10 cellular contexts compared by ENCODE assay signal in genomic region chr14:25381498-25381897, GRCh38.
DNase-seq lines count a peak whose midpoint lies in the region; ATAC-seq and TF ChIP-seq lines count a peak whose summit lies in the region.
"Had no signal": no experiment of that assay in that cellular context is flagged by ENCODE, and none has a peak within 500 bp of the region (broad histone marks: within the 10 kb centered on the region; RNA-seq: fewer than 3 reads in every experiment).

No MANE protein-coding gene starts in this region.

- no peaks in the 10 kb centered on the region for H3K79me2 ChIP-seq in hepatocyte

- H3K9me3 ChIP-seq in hepatocyte (ENCODE audit: low read depth): no peaks in the 10 kb centered on the region
- peaks cover 6% of the 10 kb centered on the region for H3K9me3 ChIP-seq in mesenchymal stem cell (ENCODE audit: control insufficient read depth, low read length)

- H3K4ac ChIP-seq in mesenchymal stem cell (ENCODE audit: low read depth in 1 of 2, low read length in 2 of 2): no peak overlapping the region

- no peaks in the 10 kb centered on the region for H3K36me3 Mint-ChIP-seq in Calu3 (ENCODE audit: insufficient read depth, unreplicated experiment)
- H3K36me3 Mint-ChIP-seq in activated naive CD4-positive, alpha-beta T cell treated with anti-CD3 and anti-CD28 coated beads, Interleukin-2, amount 10 ng/mL, durations not matched to agents 7 days and 5 days: no peaks in the 10 kb centered on the region

- H3K18ac ChIP-seq in mesenchymal stem cell (ENCODE audit: low read depth in 1 of 2, low read length in 2 of 2): no peak overlapping the region

- H4K8ac ChIP-seq in mesenchymal stem cell (ENCODE audit: low read length): no peak overlapping the region

- H2BK15ac ChIP-seq in mesenchymal stem cell (ENCODE audit: low read depth, poor library complexity, severe bottlenecking): no peak overlapping the region

- TF ChIP-seq CTCF in Calu3 (IDR thresholded peaks at IDR 0.05; ENCODE audit: unreplicated experiment): peak; percentile 25
- TF ChIP-seq CTCF in HFF-Myc (IDR thresholded peaks at IDR 0.05; ENCODE audit: low read depth, low read length, missing control alignments): peak; percentile 30
- peak; percentile 21 for TF ChIP-seq CTCF in hepatocyte (IDR thresholded peaks at IDR 0.05; ENCODE audit: poor library complexity)

- DNase-seq in Calu3 (no peak), HFF-Myc (ENCODE audit: extremely low read depth, low read depth) (no peak), RPMI7951 (ENCODE audit: low read depth) (peak; percentile 21), hepatocyte (ENCODE audit: low spot score) (peak; percentile 8), mesenchymal stem cell (no peak)
- no peak for DNase-seq in activated naive CD4-positive, alpha-beta T cell treated with anti-CD3 and anti-CD28 coated beads, Interleukin-2, amount 10 ng/mL, durations not matched to agents 7 days and 5 days
- DNase-seq in activated effector memory CD4-positive, alpha-beta T cell treated with anti-CD3 and anti-CD28 coated beads, Interleukin-2, amount 50 U/mL, for 16 hours: no peak
- DNase-seq: activated CD8-positive, alpha-beta T cell treated with anti-CD3 and anti-CD28 coated beads, Interleukin-2, amount 10 ng/mL, durations not matched to agents 7 days and 5 days; stimulated activated naive CD4-positive, alpha-beta T cell had no signal

- H3K79me1 ChIP-seq in mesenchymal stem cell (replicated peaks; ENCODE audit: low read length, poor library complexity, severe bottlenecking): no peaks in the 10 kb centered on the region

- H3K9ac ChIP-seq in mesenchymal stem cell (ENCODE audit: low read length): no peak overlapping the region

- no peaks in the 10 kb centered on the region for H3K36me3 ChIP-seq in hepatocyte (replicated peaks; ENCODE audit: insufficient read depth, low read depth)
- H3K36me3 ChIP-seq in mesenchymal stem cell (ENCODE audit: control insufficient read depth in 1 of 2, insufficient read depth in 2 of 2, low read depth in 1 of 2, low read length in 2 of 2): no peaks in the 10 kb centered on the region

- H3K4me2 ChIP-seq in hepatocyte: no peak overlapping the region
- H3K4me2 ChIP-seq in mesenchymal stem cell (ENCODE audit: low read length, poor library complexity, severe bottlenecking): no peak overlapping the region

- H4K91ac ChIP-seq in mesenchymal stem cell (ENCODE audit: low read length): no peak overlapping the region

- H3K27me3 ChIP-seq in hepatocyte: no peaks in the 10 kb centered on the region
- H3K27me3 ChIP-seq in mesenchymal stem cell (ENCODE audit: control insufficient read depth in 1 of 2, insufficient read depth in 1 of 2, low read length in 2 of 2): no peaks in the 10 kb centered on the region

- H2AFZ ChIP-seq in hepatocyte (no peak overlapping the region), mesenchymal stem cell (ENCODE audit: low read depth, low read length) (no peak overlapping the region)

- H3K4me3 ChIP-seq in HFF-Myc (replicated peaks; ENCODE audit: low read depth, low read length) (no peak overlapping the region), hepatocyte (no peak overlapping the region), mesenchymal stem cell (ENCODE audit: insufficient read depth in 1 of 2, low read depth in 1 of 2, low read length in 2 of 2) (no peak overlapping the region)

- H3K9me2 ChIP-seq in hepatocyte (replicated peaks; ENCODE audit: insufficient read depth): no peaks in the 10 kb centered on the region

- no peaks in the 10 kb centered on the region for H4K20me1 ChIP-seq in hepatocyte (ENCODE audit: insufficient read depth, poor library complexity, severe bottlenecking)

- no peak overlapping the region for H3K27ac Mint-ChIP-seq in Calu3 (ENCODE audit: unreplicated experiment)
- no peak overlapping the region for H3K27ac Mint-ChIP-seq in activated naive CD4-positive, alpha-beta T cell treated with anti-CD3 and anti-CD28 coated beads, Interleukin-2, amount 10 ng/mL, durations not matched to agents 7 days and 5 days
- H3K27ac Mint-ChIP-seq: activated CD8-positive, alpha-beta T cell treated with anti-CD3 and anti-CD28 coated beads, Interleukin-2, amount 10 ng/mL, durations not matched to agents 7 days and 5 days had no signal

- H2BK120ac ChIP-seq in mesenchymal stem cell (ENCODE audit: low read depth, low read length): no peak overlapping the region

- H3K27me3 Mint-ChIP-seq in Calu3 (ENCODE audit: unreplicated experiment): peaks cover 13% of the 10 kb centered on the region
- no peaks in the 10 kb centered on the region for H3K27me3 Mint-ChIP-seq in activated naive CD4-positive, alpha-beta T cell treated with anti-CD3 and anti-CD28 coated beads, Interleukin-2, amount 10 ng/mL, durations not matched to agents 7 days and 5 days

- peaks cover 2% of the 10 kb centered on the region for H3K9me3 Mint-ChIP-seq in Calu3 (ENCODE audit: low read depth, unreplicated experiment)
- H3K9me3 Mint-ChIP-seq in activated naive CD4-positive, alpha-beta T cell treated with anti-CD3 and anti-CD28 coated beads, Interleukin-2, amount 10 ng/mL, durations not matched to agents 7 days and 5 days: no peaks in the 10 kb centered on the region

- 37% methylated on average over 3 of the region's 3 CpGs for WGBS in hepatocyte (ENCODE audit: low lambda C conversion rate, missing lambda C conversion rate)
- WGBS in mesenchymal stem cell: 0% methylated on average over 1 of the region's 3 CpGs

- intact Hi-C loops in Calu3 (cut with micrococcal nuclease; ENCODE audit: unreplicated experiment): no loop called here

- CTCF ChIA-PET in Calu3 (lab: Charles Lee): interaction anchor here (1.6 kb wide), 1 partner anchor 19 kb away, joined by 4 read pairs; no protein-coding TSS in a partner anchor
- CTCF ChIA-PET in activated naive CD4-positive, alpha-beta T cell treated with anti-CD3 and anti-CD28 coated beads, Interleukin-2, amount 10 ng/mL, durations not matched to agents 7 days and 5 days (lab: Charles Lee): interaction anchor here (1.0 to 2.2 kb wide), 3 partner anchors 16 to 19 kb away, joined by 5 to 8 read pairs (median 6); no protein-coding TSS in a partner anchor

- BruUV-seq in Calu3 (replicated peaks; lab: Mats Ljungman, UMichigan): no TSS peak

- H2BK12ac ChIP-seq in mesenchymal stem cell (ENCODE audit: low read length in 2 of 2): no peak overlapping the region

- H3K23ac ChIP-seq in mesenchymal stem cell (ENCODE audit: low read length in 2 of 2): no peak overlapping the region

- H3K27ac ChIP-seq in hepatocyte (no peak overlapping the region), mesenchymal stem cell (ENCODE audit: low read length, poor library complexity, severe bottlenecking) (no peak overlapping the region)

- no peak overlapping the region for H3K4me3 Mint-ChIP-seq in Calu3 (ENCODE audit: low read depth, unreplicated experiment)
- H3K4me3 Mint-ChIP-seq in activated naive CD4-positive, alpha-beta T cell treated with anti-CD3 and anti-CD28 coated beads, Interleukin-2, amount 10 ng/mL, durations not matched to agents 7 days and 5 days: no peak overlapping the region
- H3K4me3 Mint-ChIP-seq: activated CD8-positive, alpha-beta T cell treated with anti-CD3 and anti-CD28 coated beads, Interleukin-2, amount 10 ng/mL, durations not matched to agents 7 days and 5 days had no signal

- no peak overlapping the region for H2BK5ac ChIP-seq in mesenchymal stem cell (ENCODE audit: low read depth, low read length, poor library complexity, severe bottlenecking)

- H3K4me1 Mint-ChIP-seq in Calu3 (ENCODE audit: low read depth, unreplicated experiment): no peaks in the 10 kb centered on the region
- H3K4me1 Mint-ChIP-seq in activated naive CD4-positive, alpha-beta T cell treated with anti-CD3 and anti-CD28 coated beads, Interleukin-2, amount 10 ng/mL, durations not matched to agents 7 days and 5 days: no peaks in the 10 kb centered on the region

- H2AK5ac ChIP-seq in mesenchymal stem cell (ENCODE audit: low read length, severe bottlenecking): no peak overlapping the region

- H3K4me1 ChIP-seq in hepatocyte (ENCODE audit: insufficient read depth) (no peaks in the 10 kb centered on the region), mesenchymal stem cell (ENCODE audit: control insufficient read depth, insufficient read depth, low read depth, low read length) (no peaks in the 10 kb centered on the region)

- no peak overlapping the region for H3K14ac ChIP-seq in mesenchymal stem cell (ENCODE audit: low read length in 2 of 2)

- ATAC-seq in GM21528 (IDR thresholded peaks at IDR 0.05; ENCODE audit: low FRiP score, unreplicated experiment): no peak
- ATAC-seq: activated CD8-positive, alpha-beta T cell treated with anti-CD3 and anti-CD28 coated beads, Interleukin-2, amount 10 ng/mL, durations not matched to agents 7 days and 5 days had no signal

Comparison
In these comparisons a context has a peak if more than half of its experiments do, and no peak if none do; other contexts are left out.
1. DNase-seq: peak in RPMI7951 (single experiment) and hepatocyte (single experiment); none in Calu3 (single experiment), HFF-Myc (single experiment), activated naive CD4-positive, alpha-beta T cell treated with anti-CD3 and anti-CD28 coated beads, Interleukin-2, amount 10 ng/mL, durations not matched to agents 7 days and 5 days (single experiment), activated effector memory CD4-positive, alpha-beta T cell treated with anti-CD3 and anti-CD28 coated beads, Interleukin-2, amount 50 U/mL, for 16 hours (single experiment) and mesenchymal stem cell (single experiment).
2. Peak in every context shown above with its lines, with median percentiles within 50 percentile points of each other: CTCF ChIP-seq.